10 cellular contexts compared by ENCODE assay signal in the genomic region with DNA sequence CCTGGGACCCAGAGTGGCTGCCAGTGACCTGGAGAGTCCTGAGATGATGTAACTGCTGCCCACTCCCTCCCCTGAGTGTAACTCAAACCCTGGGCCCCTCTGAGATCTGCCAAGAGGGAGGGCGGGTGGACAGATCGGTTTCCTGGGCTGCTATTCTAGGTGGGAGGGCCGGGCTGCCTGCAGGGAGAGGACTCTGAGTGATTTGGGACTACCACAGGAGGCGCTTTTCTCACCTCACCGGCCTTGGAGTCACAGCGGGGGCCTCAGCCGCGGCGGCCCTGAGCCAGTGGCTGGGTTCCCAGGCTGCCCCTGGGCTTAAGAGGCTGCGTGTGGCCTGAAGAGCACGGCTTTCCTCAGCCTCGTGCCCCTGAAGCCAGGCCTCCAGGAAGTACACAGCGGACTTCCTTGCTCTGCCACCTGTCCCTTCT. TPM values are rescaled to one million over a fixed set of nuclear protein-coding genes. Genes with fewer than 3 reads are reported as not detected.
DNase-seq lines count a peak whose midpoint lies in the region; ATAC-seq and TF ChIP-seq lines count a peak whose summit lies in the region.
"Had no signal": no experiment of that assay in that cellular context is flagged by ENCODE, and none has a peak within 500 bp of the region (broad histone marks: within the 10 kb centered on the region; RNA-seq: fewer than 3 reads in every experiment).

No MANE protein-coding gene starts in this region.

- no peaks in the 10 kb centered on the region for H3K27me3 Mint-ChIP-seq in activated T-cell treated with anti-CD3 and anti-CD28 coated beads, Interleukin-2, amount 50 U/mL, for 72 hours (ENCODE audit: low read depth)
- H3K27me3 Mint-ChIP-seq in activated T-cell treated with anti-CD3 and anti-CD28 coated beads, Interleukin-2, amount 50 U/mL, for 4 hours (ENCODE audit: low read depth), result no peaks in the 10 kb centered on the region

- intact Hi-C loops in spleen (cut with DNase I; ENCODE audit: low total_unique reads) (no loop called here), colonic mucosa (cut with DNase I) (no loop called here)

- H3K4me1 ChIP-seq in spleen, result peaks cover 61 to 100% (median 80%) of the 10 kb centered on the region in 6 donors
- H3K4me1 ChIP-seq in colonic mucosa, result no peaks in the 10 kb centered on the region

- no peaks in the 10 kb centered on the region for H3K27me3 ChIP-seq in spleen (replicated peaks in 1 of 7)
- no peaks in the 10 kb centered on the region for H3K27me3 ChIP-seq in colonic mucosa

- 42 to 60% (median 57%) methylated on average over 8 to 13 of the region's 13 CpGs for WGBS in spleen, 5 donors

- H3K27ac Mint-ChIP-seq in activated T-cell treated with anti-CD3 and anti-CD28 coated beads, Interleukin-2, amount 50 U/mL, for 72 hours, result peak overlapping the region; percentile 68

- no peaks in the 10 kb centered on the region for H3K9me3 Mint-ChIP-seq in activated T-cell treated with anti-CD3 and anti-CD28 coated beads, Interleukin-2, amount 50 U/mL, for 72 hours
- H3K9me3 Mint-ChIP-seq in activated T-cell treated with anti-CD3 and anti-CD28 coated beads, Interleukin-2, amount 50 U/mL, for 4 hours, result no peaks in the 10 kb centered on the region

- H3K4me1 Mint-ChIP-seq in activated T-cell treated with anti-CD3 and anti-CD28 coated beads, Interleukin-2, amount 50 U/mL, for 72 hours (ENCODE audit: low read depth), result peaks cover 40% of the 10 kb centered on the region
- H3K4me1 Mint-ChIP-seq in activated T-cell treated with anti-CD3 and anti-CD28 coated beads, Interleukin-2, amount 50 U/mL, for 4 hours (ENCODE audit: low read depth), result peaks cover 55% of the 10 kb centered on the region

- H3K27ac ChIP-seq in spleen (peak overlapping the region; percentile 57 to 99 (median 96)), colonic mucosa (no peak overlapping the region)

- no peak for TF ChIP-seq CTCF in spleen (IDR thresholded peaks at IDR 0.05 in 8 of 11, conservative IDR thresholded peaks at IDR 0.05 in 3 of 11)
- TF ChIP-seq CTCF in colonic mucosa (IDR thresholded peaks at IDR 0.05), result no peak

- H3K36me3 Mint-ChIP-seq in activated T-cell treated with anti-CD3 and anti-CD28 coated beads, Interleukin-2, amount 50 U/mL, for 72 hours (ENCODE audit: insufficient read depth in 2 of 2), result no peaks in the 10 kb centered on the region
- no peaks in the 10 kb centered on the region for H3K36me3 Mint-ChIP-seq in activated T-cell treated with anti-CD3 and anti-CD28 coated beads, Interleukin-2, amount 50 U/mL, for 4 hours (ENCODE audit: insufficient read depth)

- no peaks in the 10 kb centered on the region for H3K9me3 ChIP-seq in spleen
- no peaks in the 10 kb centered on the region for H3K9me3 ChIP-seq in colonic mucosa

- H3K9ac ChIP-seq in colonic mucosa (ENCODE audit: low read depth in 2 of 2, low read length in 2 of 2), result peak overlapping the region in 1 of 2 donors; percentile 35

- TF ChIP-seq POLR2A in erythroblast (IDR thresholded peaks at IDR 0.05; ENCODE audit: low read length) (no peak), spleen (IDR thresholded peaks at IDR 0.05) (no peak)

- peak overlapping the region in 1 of 8 donors; percentile 87 for H3K4me3 ChIP-seq in spleen
- H3K4me3 ChIP-seq in colonic mucosa, result no peak overlapping the region

- H3K36me3 ChIP-seq in spleen (peaks cover 0 to 40% (median 22%) of the 10 kb centered on the region in 6 donors), colonic mucosa (no peaks in the 10 kb centered on the region)

- DNase-seq in activated T-cell treated with anti-CD3 and anti-CD28 coated beads, Interleukin-2, amount 50 U/mL, for 72 hours, result no peak
- DNase-seq in activated T-cell treated with anti-CD3 and anti-CD28 coated beads, Interleukin-2, amount 50 U/mL, for 4 hours, result no peak
- DNase-seq in OCI-M1 (lab: John Stamatoyannopoulos, UW) (peak; percentile 88), erythroblast (lab: John Stamatoyannopoulos, UW) (peak; percentile 46 to 65), spleen (no peak), colonic mucosa (no peak)
- DNase-seq in stimulated activated CD4-positive, alpha-beta T cell treated with anti-CD3 and anti-CD28 coated beads, Interleukin-4, amount 100 ng/mL, for 4 hours, result no peak
- DNase-seq: activated CD4-positive, CD25-positive, alpha-beta regulatory T cell; NK-92 treated with Interleukin-12 subunit alpha and Interleukin-12 subunit beta, amount 100 ng/mL, for 24 hours had no signal

- H3K4me3 Mint-ChIP-seq in activated T-cell treated with anti-CD3 and anti-CD28 coated beads, Interleukin-2, amount 50 U/mL, for 72 hours, result no peak overlapping the region
- H3K4me3 Mint-ChIP-seq in activated T-cell treated with anti-CD3 and anti-CD28 coated beads, Interleukin-2, amount 50 U/mL, for 4 hours, result no peak overlapping the region

- no peak for ATAC-seq in activated T-cell treated with anti-CD3 and anti-CD28 coated beads, Interleukin-2, amount 50 U/mL, for 72 hours (replicated peaks in 1 of 2)
- no peak for ATAC-seq in activated T-cell treated with anti-CD3 and anti-CD28 coated beads, Interleukin-2, amount 50 U/mL, for 4 hours
- ATAC-seq in GM18519 (IDR thresholded peaks at IDR 0.05; ENCODE audit: low FRiP score, unreplicated experiment), result no peak

RNA-seq across cellular contexts. Expression of gene RELT, which starts 11.4 kb away (rescaled TPM):
- total RNA-seq in activated T-cell treated with anti-CD3 and anti-CD28 coated beads, Interleukin-2, amount 50 U/mL, for 72 hours, result 10 to 100 TPM; 17.3 to 19.6 TPM
- 10 to 100 TPM; 31.3 to 36.6 (median 32.5) TPM for total RNA-seq in activated T-cell treated with anti-CD3 and anti-CD28 coated beads, Interleukin-2, amount 50 U/mL, for 4 hours
- 10 to 100 TPM; 28.1 to 79.8 (median 41.3) TPM for total RNA-seq in spleen
- 10 to 100 TPM; 13.5 to 28.2 (median 21.7) TPM for polyA plus RNA-seq in spleen
- 1 to 10 TPM; 4.0 to 7.1 TPM for total RNA-seq in colonic mucosa

Comparison
In these comparisons a context has a peak if more than half of its experiments do, and no peak if none do; other contexts are left out.
1. DNase-seq: peak in OCI-M1 (single experiment) and erythroblast (2 of 2); none in activated T-cell treated with anti-CD3 and anti-CD28 coated beads, Interleukin-2, amount 50 U/mL, for 72 hours (0 of 2), activated T-cell treated with anti-CD3 and anti-CD28 coated beads, Interleukin-2, amount 50 U/mL, for 4 hours (single experiment), spleen (single experiment), colonic mucosa (single experiment) and stimulated activated CD4-positive, alpha-beta T cell treated with anti-CD3 and anti-CD28 coated beads, Interleukin-4, amount 100 ng/mL, for 4 hours (0 of 2).